14 cellular contexts compared by ENCODE assay signal in the genomic region with DNA sequence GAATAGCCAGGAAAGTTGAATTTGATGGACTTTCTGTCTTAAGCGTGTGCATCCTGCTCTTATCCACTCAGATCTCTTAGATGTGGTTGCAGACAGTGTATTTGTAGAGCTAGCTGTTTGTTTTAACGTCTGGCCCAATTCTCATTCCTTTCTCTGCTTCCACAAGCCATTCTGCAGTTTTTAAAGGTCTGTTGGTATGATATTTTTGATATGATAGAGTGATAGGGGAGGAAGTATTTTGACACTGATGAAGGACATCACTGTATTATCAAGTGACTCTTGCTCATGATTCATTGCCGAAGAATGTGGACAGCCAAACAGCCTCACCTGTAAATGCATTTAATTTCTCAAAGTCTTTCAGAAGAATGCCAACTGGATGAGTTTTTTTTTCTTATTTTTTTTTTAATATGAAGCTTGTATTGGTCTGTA. TPM values are rescaled to one million over a fixed set of nuclear protein-coding genes. Genes with fewer than 3 reads are reported as not detected.
A peak's percentile ranks its signal among the peaks of the same experiment; 100 is the strongest.
DNase-seq lines count a peak whose midpoint lies in the region; FAIRE-seq and TF ChIP-seq lines count a peak whose summit lies in the region.
"Had no signal": no experiment of that assay in that cellular context is flagged by ENCODE, and none has a peak within 500 bp of the region (broad histone marks: within the 10 kb centered on the region; RNA-seq: fewer than 3 reads in every experiment).

No MANE protein-coding gene starts in this region.

- H4K20me1 ChIP-seq in hepatocyte (ENCODE audit: insufficient read depth, poor library complexity, severe bottlenecking): peaks cover 5% of the 10 kb centered on the region

- H3K4me1 Mint-ChIP-seq in activated CD4-positive, alpha-beta memory T cell treated with anti-CD3 and anti-CD28 coated beads, Interleukin-2, amount 10 ng/mL, durations not matched to agents 7 days and 5 days: peaks cover 79% of the 10 kb centered on the region
- peaks cover 66% of the 10 kb centered on the region for H3K4me1 Mint-ChIP-seq in activated CD4-positive, alpha-beta memory T cell treated with anti-CD3 and anti-CD28 coated beads for 36 hours (ENCODE audit: low read depth)
- peaks cover 59% of the 10 kb centered on the region for H3K4me1 Mint-ChIP-seq in CD14-positive monocyte

- no peak for TF ChIP-seq CTCF in hepatocyte (IDR thresholded peaks at IDR 0.05; ENCODE audit: poor library complexity)
- no peak for TF ChIP-seq CTCF in CD14-positive monocyte (IDR thresholded peaks at IDR 0.05)

- CTCF ChIA-PET in activated CD4-positive, alpha-beta memory T cell treated with anti-CD3 and anti-CD28 coated beads, Interleukin-2, amount 10 ng/mL, durations not matched to agents 7 days and 5 days (lab: Charles Lee): interaction anchor here (0.9 to 7.9 kb wide), 5 partner anchors 8 to 143 kb away, joined by 3 to 104 read pairs (median 13); a partner anchor contains a TSS
- CTCF ChIA-PET in activated CD4-positive, alpha-beta memory T cell treated with anti-CD3 and anti-CD28 coated beads for 36 hours (lab: Charles Lee): interaction anchor here (0.8 to 2.4 kb wide), 5 partner anchors 8 to 143 kb away, joined by 3 to 11 read pairs (median 4); a partner anchor contains a TSS

- DNase-seq in activated CD4-positive, alpha-beta memory T cell treated with anti-CD3 and anti-CD28 coated beads, Interleukin-2, amount 10 ng/mL, durations not matched to agents 7 days and 5 days: no peak
- no peak for DNase-seq in activated CD4-positive, alpha-beta memory T cell treated with anti-CD3 and anti-CD28 coated beads for 36 hours
- peak; percentile 22 for DNase-seq in amniotic epithelial cell (ENCODE audit: low read depth)
- DNase-seq in hepatocyte (ENCODE audit: low spot score): no peak
- peak; percentile 51 for DNase-seq in urothelium cell line (ENCODE audit: low spot score)
- no peak for DNase-seq in CD14-positive monocyte (ENCODE audit: low spot score)
- no peak for DNase-seq in germinal center (ENCODE audit: low spot score)
- no peak for DNase-seq in C1 segment of cervical spinal cord (lab: John Stamatoyannopoulos, UW)
- DNase-seq: DMS 273 treated with DMSO at 0.1 percent for 48 hours, NCI-H187 treated with DMSO at 0.1 percent for 48 hours, tibial artery had no signal

- intact Hi-C loops in activated CD4-positive, alpha-beta memory T cell treated with anti-CD3 and anti-CD28 coated beads for 36 hours (cut with micrococcal nuclease): loop anchor here (10.0 kb wide), 1 partner anchor 1386 kb away; no protein-coding TSS in a partner anchor
- intact Hi-C loops in CD14-positive monocyte (cut with micrococcal nuclease): no loop called here

- WGBS in hepatocyte (ENCODE audit: low lambda C conversion rate, missing lambda C conversion rate): 36% methylated on average over 3 of the region's 3 CpGs

- H3K9me3 ChIP-seq in hepatocyte (ENCODE audit: low read depth): no peaks in the 10 kb centered on the region
- H3K9me3 ChIP-seq: tibial artery had no signal

- H3K4me2 ChIP-seq in hepatocyte: peak overlapping the region; percentile 43
- H3K4me2 ChIP-seq: KMS-11 had no signal

- H3K27ac Mint-ChIP-seq in activated CD4-positive, alpha-beta memory T cell treated with anti-CD3 and anti-CD28 coated beads, Interleukin-2, amount 10 ng/mL, durations not matched to agents 7 days and 5 days: peak overlapping the region; percentile 21
- H3K27ac Mint-ChIP-seq in activated CD4-positive, alpha-beta memory T cell treated with anti-CD3 and anti-CD28 coated beads for 36 hours: no peak overlapping the region
- no peak overlapping the region for H3K27ac Mint-ChIP-seq in CD14-positive monocyte

- H3K36me3 ChIP-seq in hepatocyte (replicated peaks; ENCODE audit: insufficient read depth, low read depth): no peaks in the 10 kb centered on the region
- H3K36me3 ChIP-seq: tibial artery had no signal

- peaks cover 39% of the 10 kb centered on the region for H3K4me1 ChIP-seq in hepatocyte (ENCODE audit: insufficient read depth)

- H3K27me3 Mint-ChIP-seq in activated CD4-positive, alpha-beta memory T cell treated with anti-CD3 and anti-CD28 coated beads, Interleukin-2, amount 10 ng/mL, durations not matched to agents 7 days and 5 days: no peaks in the 10 kb centered on the region
- peaks cover 11% of the 10 kb centered on the region for H3K27me3 Mint-ChIP-seq in activated CD4-positive, alpha-beta memory T cell treated with anti-CD3 and anti-CD28 coated beads for 36 hours
- H3K27me3 Mint-ChIP-seq in CD14-positive monocyte (ENCODE audit: low read depth in 3 of 3): peaks cover 4 to 16% (median 15%) of the 10 kb centered on the region in 3 donors

- H3K36me3 Mint-ChIP-seq in activated CD4-positive, alpha-beta memory T cell treated with anti-CD3 and anti-CD28 coated beads, Interleukin-2, amount 10 ng/mL, durations not matched to agents 7 days and 5 days (ENCODE audit: low read depth): peaks cover 15% of the 10 kb centered on the region
- no peaks in the 10 kb centered on the region for H3K36me3 Mint-ChIP-seq in activated CD4-positive, alpha-beta memory T cell treated with anti-CD3 and anti-CD28 coated beads for 36 hours
- peaks cover 3 to 12% of the 10 kb centered on the region in 2 donors for H3K36me3 Mint-ChIP-seq in CD14-positive monocyte

- H3K9me3 Mint-ChIP-seq in activated CD4-positive, alpha-beta memory T cell treated with anti-CD3 and anti-CD28 coated beads, Interleukin-2, amount 10 ng/mL, durations not matched to agents 7 days and 5 days: no peaks in the 10 kb centered on the region
- H3K9me3 Mint-ChIP-seq in activated CD4-positive, alpha-beta memory T cell treated with anti-CD3 and anti-CD28 coated beads for 36 hours: no peaks in the 10 kb centered on the region
- H3K9me3 Mint-ChIP-seq in CD14-positive monocyte: peaks cover 0 to 2% (median 0%) of the 10 kb centered on the region in 7 donors
- H3K9me3 Mint-ChIP-seq: neural crest cell had no signal

- H3K4me3 ChIP-seq in hepatocyte: no peak overlapping the region
- H3K4me3 ChIP-seq: skin epidermis, tibial artery had no signal

- FAIRE-seq in urothelium cell line (lab: Jason Lieb, UNC): no peak

- no peaks in the 10 kb centered on the region for H3K9me2 ChIP-seq in hepatocyte (replicated peaks; ENCODE audit: insufficient read depth)

- POLR2A ChIA-PET in activated CD4-positive, alpha-beta memory T cell treated with anti-CD3 and anti-CD28 coated beads, Interleukin-2, amount 10 ng/mL, durations not matched to agents 7 days and 5 days (lab: Charles Lee): interaction anchor here (0.9 to 2.1 kb wide), 5 partner anchors 8 to 143 kb away, joined by 3 to 13 read pairs (median 3); a partner anchor contains a TSS
- POLR2A ChIA-PET in activated CD4-positive, alpha-beta memory T cell treated with anti-CD3 and anti-CD28 coated beads for 36 hours (lab: Charles Lee): interaction anchor here (2.0 kb wide), 1 partner anchor 9 kb away, joined by 8 read pairs; no protein-coding TSS in a partner anchor

- peak overlapping the region; percentile 54 for H3K27ac ChIP-seq in hepatocyte
- H3K27ac ChIP-seq: KMS-11, tibial artery had no signal

- H3K79me2 ChIP-seq in hepatocyte: peaks cover 53% of the 10 kb centered on the region

- no peak overlapping the region for H2AFZ ChIP-seq in hepatocyte

- no peaks in the 10 kb centered on the region for H3K27me3 ChIP-seq in hepatocyte
- H3K27me3 ChIP-seq: tibial artery had no signal

- H3K4me3 Mint-ChIP-seq in activated CD4-positive, alpha-beta memory T cell treated with anti-CD3 and anti-CD28 coated beads, Interleukin-2, amount 10 ng/mL, durations not matched to agents 7 days and 5 days: no peak overlapping the region
- H3K4me3 Mint-ChIP-seq in activated CD4-positive, alpha-beta memory T cell treated with anti-CD3 and anti-CD28 coated beads for 36 hours: no peak overlapping the region
- H3K4me3 Mint-ChIP-seq in CD14-positive monocyte: no peak overlapping the region
- H3K4me3 Mint-ChIP-seq: neural crest cell had no signal

RNA-seq across cellular contexts. Expression of a gene that starts 4.5 kb away (rescaled TPM):
- 10 to 100 TPM; 37.2 to 37.9 TPM for total RNA-seq in activated CD4-positive, alpha-beta memory T cell treated with anti-CD3 and anti-CD28 coated beads, Interleukin-2, amount 10 ng/mL, durations not matched to agents 7 days and 5 days
- total RNA-seq in activated CD4-positive, alpha-beta memory T cell treated with anti-CD3 and anti-CD28 coated beads for 36 hours: 10 to 100 TPM; 12.9 to 15.3 TPM
- 126 and 131 TPM in 2 replicates for total RNA-seq in hepatocyte
- 67.2 and 69.9 TPM in 2 replicates for polyA plus RNA-seq in hepatocyte
- 10 to 100 TPM in 1 of 2 donors, 1 to 10 TPM in 1; 8.0 to 17.8 TPM for polyA plus RNA-seq in CD14-positive monocyte

Comparison
In these comparisons a context has a peak if more than half of its experiments do, and no peak if none do; other contexts are left out.
1. DNase-seq: peak in amniotic epithelial cell (single experiment) and urothelium cell line (single experiment); none in activated CD4-positive, alpha-beta memory T cell treated with anti-CD3 and anti-CD28 coated beads, Interleukin-2, amount 10 ng/mL, durations not matched to agents 7 days and 5 days (single experiment), activated CD4-positive, alpha-beta memory T cell treated with anti-CD3 and anti-CD28 coated beads for 36 hours (single experiment), hepatocyte (single experiment), CD14-positive monocyte (single experiment), germinal center (single experiment) and C1 segment of cervical spinal cord (0 of 14).